In the genomic region with DNA sequence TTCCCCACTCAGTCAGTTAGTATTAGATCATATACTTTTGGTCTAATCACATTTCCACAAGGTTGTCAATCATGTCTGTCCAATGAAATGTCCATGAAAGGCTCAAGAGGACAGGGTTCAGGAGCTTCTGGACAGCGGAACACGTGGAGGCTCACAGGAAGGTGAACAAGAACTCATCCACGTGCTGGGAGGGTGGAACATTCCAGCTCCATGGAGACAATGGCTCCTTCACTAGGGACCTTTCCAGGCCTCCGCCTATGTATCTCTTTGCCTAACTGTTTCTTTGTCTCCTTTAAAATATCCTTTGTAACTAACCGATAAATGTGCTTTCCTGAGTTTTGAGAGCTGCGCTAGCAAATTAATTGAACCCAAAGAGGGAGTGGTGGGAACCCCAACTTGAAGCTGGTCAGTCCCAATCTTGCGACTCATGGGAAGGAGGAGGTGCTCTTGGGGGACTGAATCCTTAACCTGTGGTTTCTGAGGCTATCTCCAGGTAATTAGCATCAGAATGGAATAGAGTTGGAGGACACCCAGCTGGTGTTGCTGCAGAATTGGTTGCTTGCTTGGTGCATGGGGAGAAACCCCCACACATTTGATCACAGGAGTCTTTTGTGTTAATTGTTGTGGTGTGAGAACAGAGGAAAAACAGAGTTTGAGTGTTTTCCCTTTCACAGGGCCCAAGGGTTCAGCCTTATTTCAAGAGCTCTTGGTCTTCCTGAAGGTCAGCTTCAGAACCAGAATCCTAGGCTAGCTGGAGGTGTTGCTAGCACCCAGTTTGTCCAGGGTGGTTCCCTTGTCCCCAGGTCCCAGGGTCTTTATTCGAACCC, we compare ENCODE assay signal across 18 cellular contexts. TPM values are rescaled to one million over a fixed set of nuclear protein-coding genes. Genes with fewer than 3 reads are reported as not detected.
DNase-seq lines count a peak whose midpoint lies in the region; ATAC-seq, FAIRE-seq and TF ChIP-seq lines count a peak whose summit lies in the region.
"Had no signal": no experiment of that assay in that cellular context is flagged by ENCODE, and none has a peak within 500 bp of the region (broad histone marks: within the 10 kb centered on the region; RNA-seq: fewer than 3 reads in every experiment).

No MANE protein-coding gene starts in this region.

- no peak for FAIRE-seq in astrocyte (lab: Jason Lieb, UNC)
- FAIRE-seq: GM19239 had no signal

- peak overlapping the region in 10 of 12 donors; percentile 8 to 79 (median 68) for H3K27ac ChIP-seq in heart left ventricle
- no peak overlapping the region for H3K27ac ChIP-seq in astrocyte (ENCODE audit: low read depth, low read length)
- H3K27ac ChIP-seq in temporal lobe (ENCODE audit: low read depth, low read length), result peak overlapping the region; percentile 85
- H3K27ac ChIP-seq in prostate gland, result no peak overlapping the region

- peaks cover 20% of the 10 kb centered on the region for H3K79me2 ChIP-seq in astrocyte (ENCODE audit: insufficient read depth, low read length)

- peaks cover 0 to 39% (median 21%) of the 10 kb centered on the region in 12 donors for H3K4me1 ChIP-seq in heart left ventricle
- H3K4me1 ChIP-seq in astrocyte (ENCODE audit: insufficient read depth, low read length), result peaks cover 8% of the 10 kb centered on the region
- H3K4me1 ChIP-seq in prostate gland (replicated peaks), result no peaks in the 10 kb centered on the region

- 72 to 76% (median 74%) methylated on average over 8 of the region's 8 CpGs for WGBS in heart left ventricle, 4 donors
- WGBS in prostate gland, result 81% methylated on average over 8 of the region's 8 CpGs

- no peak overlapping the region for H3K4me3 Mint-ChIP-seq in astrocyte (ENCODE audit: unreplicated experiment)
- H3K4me3 Mint-ChIP-seq: activated B cell treated with CpG ODN at 0.5 μM for 24 hours; activated CD8-positive, alpha-beta T cell treated with anti-CD3 and anti-CD28 coated beads, Interleukin-2, amount 10 ng/mL, durations not matched to agents 7 days and 5 days; activated naive CD8-positive, alpha-beta T cell treated with anti-CD3 and anti-CD28 coated beads, Interleukin-2, amount 50 U/mL, for 24 hours; stimulated activated naive B cell treated with anti-CD40 and anti-IgM and Interleukin-4, amounts not matched to agents 10 μg/mL and 1 μg/mL and 100 μg/mL, for 72 hours; T-helper 17 cell had no signal

- TF ChIP-seq CTCF in heart left ventricle (IDR thresholded peaks at IDR 0.05), result no peak
- no peak for TF ChIP-seq CTCF in astrocyte (IDR thresholded peaks at IDR 0.05; ENCODE audit: insufficient read depth, low read depth, low read length)
- TF ChIP-seq CTCF in prostate gland (IDR thresholded peaks at IDR 0.05), result no peak

- no peak overlapping the region for H3K4me2 ChIP-seq in astrocyte (ENCODE audit: low read length)

- H3K9ac ChIP-seq in astrocyte (ENCODE audit: low read length), result no peak overlapping the region

- H2AFZ ChIP-seq in astrocyte (ENCODE audit: low read depth, low read length), result no peak overlapping the region

- peak overlapping the region; percentile 4 for H3K27ac Mint-ChIP-seq in astrocyte (ENCODE audit: unreplicated experiment)
- H3K27ac Mint-ChIP-seq: activated B cell treated with CpG ODN at 0.5 μM for 24 hours; activated CD8-positive, alpha-beta T cell treated with anti-CD3 and anti-CD28 coated beads, Interleukin-2, amount 10 ng/mL, durations not matched to agents 7 days and 5 days; activated naive CD8-positive, alpha-beta T cell treated with anti-CD3 and anti-CD28 coated beads, Interleukin-2, amount 50 U/mL, for 24 hours; T-helper 17 cell had no signal

- no peak for ATAC-seq in heart left ventricle
- no peak for ATAC-seq in left ventricle myocardium superior
- ATAC-seq: activated CD8-positive, alpha-beta T cell treated with anti-CD3 and anti-CD28 coated beads, Interleukin-2, amount 10 ng/mL, durations not matched to agents 7 days and 5 days; activated naive CD8-positive, alpha-beta T cell treated with anti-CD3 and anti-CD28 coated beads, Interleukin-2, amount 50 U/mL, for 24 hours; stimulated activated naive B cell treated with anti-CD40 and anti-IgM and Interleukin-4, amounts not matched to agents 10 μg/mL and 1 μg/mL and 100 μg/mL, for 72 hours; T-helper 17 cell had no signal

- no peak for TF ChIP-seq POLR2A in heart left ventricle (IDR thresholded peaks at IDR 0.05)
- TF ChIP-seq POLR2A in prostate gland (IDR thresholded peaks at IDR 0.05), result no peak

- H4K20me1 ChIP-seq in astrocyte (ENCODE audit: insufficient read depth, low read length), result peaks cover 16% of the 10 kb centered on the region

- H3K4me3 ChIP-seq in heart left ventricle (no peak overlapping the region), astrocyte (ENCODE audit: insufficient read depth, low read depth, low read length) (no peak overlapping the region), prostate gland (no peak overlapping the region)

- H3K36me3 ChIP-seq in heart left ventricle (no peaks in the 10 kb centered on the region), astrocyte (ENCODE audit: insufficient read depth, low read length) (no peaks in the 10 kb centered on the region), prostate gland (no peaks in the 10 kb centered on the region)

- H3K9me3 ChIP-seq in heart left ventricle (no peaks in the 10 kb centered on the region), astrocyte (ENCODE audit: insufficient read depth, low read depth, low read length) (no peaks in the 10 kb centered on the region), prostate gland (no peaks in the 10 kb centered on the region)

- H3K36me3 Mint-ChIP-seq in astrocyte (ENCODE audit: low read depth, unreplicated experiment), result peaks cover 2% of the 10 kb centered on the region

- DNase-seq in heart left ventricle, result no peak
- no peak for DNase-seq in left ventricle myocardium superior
- no peak for DNase-seq in astrocyte (ENCODE audit: low read depth)
- peak; percentile 50 for DNase-seq in islet precursor cell
- DNase-seq in prostate gland (ENCODE audit: low spot score), result no peak
- no peak for DNase-seq in stimulated activated CD4-positive, alpha-beta T cell treated with anti-CD3 and anti-CD28 coated beads, Interleukin-15, amount 100 ng/mL, for 24 hours
- DNase-seq in kidney glomerular epithelial cell (lab: John Stamatoyannopoulos, UW), result no peak
- DNase-seq: activated B cell treated with CpG ODN at 0.5 μM for 24 hours; activated CD8-positive, alpha-beta T cell treated with anti-CD3 and anti-CD28 coated beads, Interleukin-2, amount 10 ng/mL, durations not matched to agents 7 days and 5 days; activated naive CD8-positive, alpha-beta T cell treated with anti-CD3 and anti-CD28 coated beads, Interleukin-2, amount 50 U/mL, for 24 hours; central memory CD4-positive, alpha-beta T cell; NCI-H1436 treated with DMSO at 0.1 percent for 48 hours; SHP77 treated with DMSO at 0.1 percent for 48 hours; stimulated activated CD4-positive, alpha-beta T cell treated with anti-CD3 and anti-CD28 coated beads, Interleukin-12 subunit alpha, Interleukin-12 subunit beta, amount 100 ng/mL, for 4 hours; stimulated activated naive B cell treated with anti-CD40 and anti-IgM and Interleukin-4, amounts not matched to agents 10 μg/mL and 1 μg/mL and 100 μg/mL, for 72 hours; T-helper 17 cell had no signal

- intact Hi-C loops in heart left ventricle (cut with DNase I) (no loop called here), left ventricle myocardium superior (cut with micrococcal nuclease) (no loop called here), prostate gland (cut with DNase I) (no loop called here)

- H3K4me1 Mint-ChIP-seq in astrocyte (ENCODE audit: low read depth, unreplicated experiment), result peaks cover 17% of the 10 kb centered on the region

- H3K27me3 ChIP-seq in heart left ventricle, result no peaks in the 10 kb centered on the region
- H3K27me3 ChIP-seq in astrocyte (ENCODE audit: insufficient read depth, low read length), result no peaks in the 10 kb centered on the region
- no peaks in the 10 kb centered on the region for H3K27me3 ChIP-seq in prostate gland (replicated peaks; ENCODE audit: insufficient read depth)

- peaks cover 7% of the 10 kb centered on the region for H3K27me3 Mint-ChIP-seq in astrocyte (ENCODE audit: low read depth, unreplicated experiment)
- H3K27me3 Mint-ChIP-seq: activated B cell treated with CpG ODN at 0.5 μM for 24 hours; activated naive CD8-positive, alpha-beta T cell treated with anti-CD3 and anti-CD28 coated beads, Interleukin-2, amount 50 U/mL, for 24 hours; stimulated activated naive B cell treated with anti-CD40 and anti-IgM and Interleukin-4, amounts not matched to agents 10 μg/mL and 1 μg/mL and 100 μg/mL, for 72 hours; T-helper 17 cell had no signal

- no peaks in the 10 kb centered on the region for H3K9me3 Mint-ChIP-seq in astrocyte (ENCODE audit: unreplicated experiment)
- H3K9me3 Mint-ChIP-seq: activated B cell treated with CpG ODN at 0.5 μM for 24 hours; activated naive CD8-positive, alpha-beta T cell treated with anti-CD3 and anti-CD28 coated beads, Interleukin-2, amount 50 U/mL, for 24 hours; stimulated activated naive B cell treated with anti-CD40 and anti-IgM and Interleukin-4, amounts not matched to agents 10 μg/mL and 1 μg/mL and 100 μg/mL, for 72 hours had no signal

RNA-seq across cellular contexts. Expression of gene TKT, which starts 3.0 kb away (rescaled TPM):
- total RNA-seq in heart left ventricle (100 to 1,000 TPM in 1 of 9 donors, 10 to 100 TPM in 8; 20.6 to 111 (median 36.6) TPM), left ventricle myocardium superior (41.6 TPM), astrocyte (265 and 318 TPM in 2 replicates), temporal lobe (95.1 TPM), prostate gland (100 to 1,000 TPM; 187 to 226 TPM)
- 100 to 1,000 TPM in 1 of 2 donors, 10 to 100 TPM in 1; 23.8 to 111 TPM for polyA plus RNA-seq in heart left ventricle

Comparison
In these comparisons a context has a peak if more than half of its experiments do, and no peak if none do; other contexts are left out.
1. H3K27ac ChIP-seq: peak in heart left ventricle (10 of 12) and temporal lobe (single experiment); none in astrocyte (single experiment) and prostate gland (0 of 2).